In the genomic region with DNA sequence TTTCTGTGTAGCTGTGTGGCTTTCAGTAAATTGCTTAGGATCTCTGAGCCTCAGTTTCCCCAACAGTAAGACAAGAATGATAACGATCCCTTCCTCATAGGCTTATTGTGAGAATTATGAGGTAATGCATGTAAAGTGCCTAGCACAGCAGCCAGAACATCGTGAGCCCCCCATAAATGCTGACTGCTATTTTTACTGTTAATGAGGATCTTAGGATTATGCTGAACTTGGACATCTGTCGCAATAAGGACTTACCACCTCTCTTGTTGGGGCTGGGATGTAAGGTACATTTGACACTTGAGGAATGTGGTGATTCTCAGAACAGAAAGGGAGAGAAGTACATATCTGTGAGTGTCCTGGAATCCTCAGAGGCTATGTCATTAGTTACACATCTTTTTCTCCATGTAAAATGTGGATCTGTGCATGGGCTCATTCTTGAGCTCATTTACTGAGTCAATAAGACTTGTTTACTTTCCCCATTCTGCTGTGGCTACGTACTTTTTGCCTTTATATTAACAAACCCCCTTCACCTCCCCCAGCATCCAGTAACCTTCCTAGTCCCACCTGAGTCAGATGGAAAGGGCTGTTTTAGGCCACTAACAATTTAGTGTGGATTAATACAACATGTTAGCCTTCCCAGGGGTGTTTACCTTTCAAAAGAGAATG, we compare ENCODE assay signal across 1 cellular context.
TF ChIP-seq lines count a peak whose summit lies in the region.

No MANE protein-coding gene starts in this region.

TF ChIP-seq in HepG2, 621 proteins besides CTCF, POLR2A, EP300 and RAD21 (continued from another document and continues in another):
- TF ChIP-seq, protein P1, sequence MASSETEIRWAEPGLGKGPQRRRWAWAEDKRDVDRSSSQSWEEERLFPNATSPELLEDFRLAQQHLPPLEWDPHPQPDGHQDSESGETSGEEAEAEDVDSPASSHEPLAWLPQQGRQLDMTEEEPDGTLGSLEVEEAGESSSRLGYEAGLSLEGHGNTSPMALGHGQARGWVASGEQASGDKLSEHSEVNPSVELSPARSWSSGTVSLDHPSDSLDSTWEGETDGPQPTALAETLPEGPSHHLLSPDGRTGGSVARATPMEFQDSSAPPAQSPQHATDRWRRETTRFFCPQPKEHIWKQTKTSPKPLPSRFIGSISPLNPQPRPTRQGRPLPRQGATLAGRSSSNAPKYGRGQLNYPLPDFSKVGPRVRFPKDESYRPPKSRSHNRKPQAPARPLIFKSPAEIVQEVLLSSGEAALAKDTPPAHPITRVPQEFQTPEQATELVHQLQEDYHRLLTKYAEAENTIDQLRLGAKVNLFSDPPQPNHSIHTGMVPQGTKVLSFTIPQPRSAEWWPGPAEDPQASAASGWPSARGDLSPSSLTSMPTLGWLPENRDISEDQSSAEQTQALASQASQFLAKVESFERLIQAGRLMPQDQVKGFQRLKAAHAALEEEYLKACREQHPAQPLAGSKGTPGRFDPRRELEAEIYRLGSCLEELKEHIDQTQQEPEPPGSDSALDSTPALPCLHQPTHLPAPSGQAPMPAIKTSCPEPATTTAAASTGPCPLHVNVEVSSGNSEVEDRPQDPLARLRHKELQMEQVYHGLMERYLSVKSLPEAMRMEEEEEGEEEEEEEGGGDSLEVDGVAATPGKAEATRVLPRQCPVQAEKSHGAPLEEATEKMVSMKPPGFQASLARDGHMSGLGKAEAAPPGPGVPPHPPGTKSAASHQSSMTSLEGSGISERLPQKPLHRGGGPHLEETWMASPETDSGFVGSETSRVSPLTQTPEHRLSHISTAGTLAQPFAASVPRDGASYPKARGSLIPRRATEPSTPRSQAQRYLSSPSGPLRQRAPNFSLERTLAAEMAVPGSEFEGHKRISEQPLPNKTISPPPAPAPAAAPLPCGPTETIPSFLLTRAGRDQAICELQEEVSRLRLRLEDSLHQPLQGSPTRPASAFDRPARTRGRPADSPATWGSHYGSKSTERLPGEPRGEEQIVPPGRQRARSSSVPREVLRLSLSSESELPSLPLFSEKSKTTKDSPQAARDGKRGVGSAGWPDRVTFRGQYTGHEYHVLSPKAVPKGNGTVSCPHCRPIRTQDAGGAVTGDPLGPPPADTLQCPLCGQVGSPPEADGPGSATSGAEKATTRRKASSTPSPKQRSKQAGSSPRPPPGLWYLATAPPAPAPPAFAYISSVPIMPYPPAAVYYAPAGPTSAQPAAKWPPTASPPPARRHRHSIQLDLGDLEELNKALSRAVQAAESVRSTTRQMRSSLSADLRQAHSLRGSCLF (CRISPR knock-in tag; IDR thresholded peaks at IDR 0.05; ENCODE audit: borderline replicate concordance), result no peak
- TF ChIP-seq ZFP1 (CRISPR knock-in tag; IDR thresholded peaks at IDR 0.05), result no peak
- no peak for TF ChIP-seq ZNF781 (CRISPR knock-in tag; IDR thresholded peaks at IDR 0.05; ENCODE audit: borderline replicate concordance, not compliant biosample characterization)
- TF ChIP-seq TCF7L2 (IDR thresholded peaks at IDR 0.05; ENCODE audit: low read depth, low read length), result no peak
- no peak for TF ChIP-seq ZNF790 (CRISPR knock-in tag; IDR thresholded peaks at IDR 0.05; ENCODE audit: borderline replicate concordance)
- TF ChIP-seq, protein P2, sequence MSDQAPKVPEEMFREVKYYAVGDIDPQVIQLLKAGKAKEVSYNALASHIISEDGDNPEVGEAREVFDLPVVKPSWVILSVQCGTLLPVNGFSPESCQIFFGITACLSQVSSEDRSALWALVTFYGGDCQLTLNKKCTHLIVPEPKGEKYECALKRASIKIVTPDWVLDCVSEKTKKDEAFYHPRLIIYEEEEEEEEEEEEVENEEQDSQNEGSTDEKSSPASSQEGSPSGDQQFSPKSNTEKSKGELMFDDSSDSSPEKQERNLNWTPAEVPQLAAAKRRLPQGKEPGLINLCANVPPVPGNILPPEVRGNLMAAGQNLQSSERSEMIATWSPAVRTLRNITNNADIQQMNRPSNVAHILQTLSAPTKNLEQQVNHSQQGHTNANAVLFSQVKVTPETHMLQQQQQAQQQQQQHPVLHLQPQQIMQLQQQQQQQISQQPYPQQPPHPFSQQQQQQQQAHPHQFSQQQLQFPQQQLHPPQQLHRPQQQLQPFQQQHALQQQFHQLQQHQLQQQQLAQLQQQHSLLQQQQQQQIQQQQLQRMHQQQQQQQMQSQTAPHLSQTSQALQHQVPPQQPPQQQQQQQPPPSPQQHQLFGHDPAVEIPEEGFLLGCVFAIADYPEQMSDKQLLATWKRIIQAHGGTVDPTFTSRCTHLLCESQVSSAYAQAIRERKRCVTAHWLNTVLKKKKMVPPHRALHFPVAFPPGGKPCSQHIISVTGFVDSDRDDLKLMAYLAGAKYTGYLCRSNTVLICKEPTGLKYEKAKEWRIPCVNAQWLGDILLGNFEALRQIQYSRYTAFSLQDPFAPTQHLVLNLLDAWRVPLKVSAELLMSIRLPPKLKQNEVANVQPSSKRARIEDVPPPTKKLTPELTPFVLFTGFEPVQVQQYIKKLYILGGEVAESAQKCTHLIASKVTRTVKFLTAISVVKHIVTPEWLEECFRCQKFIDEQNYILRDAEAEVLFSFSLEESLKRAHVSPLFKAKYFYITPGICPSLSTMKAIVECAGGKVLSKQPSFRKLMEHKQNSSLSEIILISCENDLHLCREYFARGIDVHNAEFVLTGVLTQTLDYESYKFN (CRISPR knock-in tag; conservative IDR thresholded peaks at IDR 0.05), result 0 out of 2 replicates have a peak, but pooled peaks have one; percentile 55
- no peak for TF ChIP-seq ZNF232 (CRISPR knock-in tag; IDR thresholded peaks at IDR 0.05; ENCODE audit: borderline replicate concordance)
- TF ChIP-seq CBX1 (IDR thresholded peaks at IDR 0.05; ENCODE audit: low read depth), result no peak
- TF ChIP-seq, protein P3, sequence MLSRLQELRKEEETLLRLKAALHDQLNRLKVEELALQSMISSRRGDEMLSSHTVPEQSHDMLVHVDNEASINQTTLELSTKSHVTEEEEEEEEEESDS (CRISPR knock-in tag; IDR thresholded peaks at IDR 0.05; ENCODE audit: borderline replicate concordance), result no peak
- TF ChIP-seq TAF1 (CRISPR knock-in tag; IDR thresholded peaks at IDR 0.05), result no peak
- no peak for TF ChIP-seq MYNN (CRISPR knock-in tag; IDR thresholded peaks at IDR 0.05; ENCODE audit: low read depth)
- TF ChIP-seq SSRP1 (CRISPR knock-in tag; IDR thresholded peaks at IDR 0.05), result peak; percentile 62; the same call in 1 of the 2 replicates
- TF ChIP-seq, protein P4, sequence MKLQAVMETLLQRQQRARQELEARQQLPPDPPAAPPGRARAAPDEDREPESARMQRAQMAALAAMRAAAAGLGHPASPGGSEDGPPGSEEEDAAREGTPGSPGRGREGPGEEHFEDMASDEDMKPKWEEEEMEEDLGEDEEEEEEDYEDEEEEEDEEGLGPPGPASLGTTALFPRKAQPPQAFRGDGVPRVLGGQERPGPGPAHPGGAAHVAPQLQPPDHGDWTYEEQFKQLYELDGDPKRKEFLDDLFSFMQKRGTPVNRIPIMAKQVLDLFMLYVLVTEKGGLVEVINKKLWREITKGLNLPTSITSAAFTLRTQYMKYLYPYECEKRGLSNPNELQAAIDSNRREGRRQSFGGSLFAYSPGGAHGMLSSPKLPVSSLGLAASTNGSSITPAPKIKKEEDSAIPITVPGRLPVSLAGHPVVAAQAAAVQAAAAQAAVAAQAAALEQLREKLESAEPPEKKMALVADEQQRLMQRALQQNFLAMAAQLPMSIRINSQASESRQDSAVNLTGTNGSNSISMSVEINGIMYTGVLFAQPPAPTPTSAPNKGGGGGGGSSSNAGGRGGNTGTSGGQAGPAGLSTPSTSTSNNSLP (IDR thresholded peaks at IDR 0.05; ENCODE audit: low read depth, low read length), result peak; percentile 35; the same call in 1 of the 2 replicates
- TF ChIP-seq ZNF746 (CRISPR knock-in tag; IDR thresholded peaks at IDR 0.05), result no peak
- 0 out of 2 replicates have a peak, but pooled peaks have one; percentile 29 for TF ChIP-seq TGIF2 (CRISPR knock-in tag; IDR thresholded peaks at IDR 0.05)
- no peak for TF ChIP-seq HES4 (CRISPR knock-in tag; IDR thresholded peaks at IDR 0.05; ENCODE audit: borderline replicate concordance)
- TF ChIP-seq ISL2 (CRISPR knock-in tag; IDR thresholded peaks at IDR 0.05), result no peak
- no peak for TF ChIP-seq ZFAT (CRISPR knock-in tag; conservative IDR thresholded peaks at IDR 0.05)
- no peak for TF ChIP-seq KDM4B (CRISPR knock-in tag; IDR thresholded peaks at IDR 0.05)
- TF ChIP-seq CAMTA2 (CRISPR knock-in tag; IDR thresholded peaks at IDR 0.05; ENCODE audit: borderline replicate concordance), result no peak
- no peak for TF ChIP-seq THYN1 (CRISPR knock-in tag; IDR thresholded peaks at IDR 0.05; ENCODE audit: borderline replicate concordance, low read depth)
- TF ChIP-seq, protein P5, sequence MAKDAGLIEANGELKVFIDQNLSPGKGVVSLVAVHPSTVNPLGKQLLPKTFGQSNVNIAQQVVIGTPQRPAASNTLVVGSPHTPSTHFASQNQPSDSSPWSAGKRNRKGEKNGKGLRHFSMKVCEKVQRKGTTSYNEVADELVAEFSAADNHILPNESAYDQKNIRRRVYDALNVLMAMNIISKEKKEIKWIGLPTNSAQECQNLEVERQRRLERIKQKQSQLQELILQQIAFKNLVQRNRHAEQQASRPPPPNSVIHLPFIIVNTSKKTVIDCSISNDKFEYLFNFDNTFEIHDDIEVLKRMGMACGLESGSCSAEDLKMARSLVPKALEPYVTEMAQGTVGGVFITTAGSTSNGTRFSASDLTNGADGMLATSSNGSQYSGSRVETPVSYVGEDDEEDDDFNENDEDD (CRISPR knock-in tag; IDR thresholded peaks at IDR 0.05; ENCODE audit: borderline replicate concordance), result no peak
- TF ChIP-seq ZNF205 (CRISPR knock-in tag; IDR thresholded peaks at IDR 0.05), result no peak
- no peak for TF ChIP-seq STAT5B (CRISPR knock-in tag; IDR thresholded peaks at IDR 0.05)
- TF ChIP-seq KAT8 (CRISPR knock-in tag; IDR thresholded peaks at IDR 0.05), result peak; percentile 15; the same call in 1 of the 2 replicates
- no peak for TF ChIP-seq RBFOX2 (IDR thresholded peaks at IDR 0.05; ENCODE audit: low read depth, low read length)
- no peak for TF ChIP-seq NR2F1 (CRISPR knock-in tag; IDR thresholded peaks at IDR 0.05)
- no peak for TF ChIP-seq GABPB1 (CRISPR knock-in tag; IDR thresholded peaks at IDR 0.05)
- no peak for TF ChIP-seq ZNF510 (CRISPR knock-in tag; IDR thresholded peaks at IDR 0.05; ENCODE audit: low read depth)
- TF ChIP-seq, protein P6, sequence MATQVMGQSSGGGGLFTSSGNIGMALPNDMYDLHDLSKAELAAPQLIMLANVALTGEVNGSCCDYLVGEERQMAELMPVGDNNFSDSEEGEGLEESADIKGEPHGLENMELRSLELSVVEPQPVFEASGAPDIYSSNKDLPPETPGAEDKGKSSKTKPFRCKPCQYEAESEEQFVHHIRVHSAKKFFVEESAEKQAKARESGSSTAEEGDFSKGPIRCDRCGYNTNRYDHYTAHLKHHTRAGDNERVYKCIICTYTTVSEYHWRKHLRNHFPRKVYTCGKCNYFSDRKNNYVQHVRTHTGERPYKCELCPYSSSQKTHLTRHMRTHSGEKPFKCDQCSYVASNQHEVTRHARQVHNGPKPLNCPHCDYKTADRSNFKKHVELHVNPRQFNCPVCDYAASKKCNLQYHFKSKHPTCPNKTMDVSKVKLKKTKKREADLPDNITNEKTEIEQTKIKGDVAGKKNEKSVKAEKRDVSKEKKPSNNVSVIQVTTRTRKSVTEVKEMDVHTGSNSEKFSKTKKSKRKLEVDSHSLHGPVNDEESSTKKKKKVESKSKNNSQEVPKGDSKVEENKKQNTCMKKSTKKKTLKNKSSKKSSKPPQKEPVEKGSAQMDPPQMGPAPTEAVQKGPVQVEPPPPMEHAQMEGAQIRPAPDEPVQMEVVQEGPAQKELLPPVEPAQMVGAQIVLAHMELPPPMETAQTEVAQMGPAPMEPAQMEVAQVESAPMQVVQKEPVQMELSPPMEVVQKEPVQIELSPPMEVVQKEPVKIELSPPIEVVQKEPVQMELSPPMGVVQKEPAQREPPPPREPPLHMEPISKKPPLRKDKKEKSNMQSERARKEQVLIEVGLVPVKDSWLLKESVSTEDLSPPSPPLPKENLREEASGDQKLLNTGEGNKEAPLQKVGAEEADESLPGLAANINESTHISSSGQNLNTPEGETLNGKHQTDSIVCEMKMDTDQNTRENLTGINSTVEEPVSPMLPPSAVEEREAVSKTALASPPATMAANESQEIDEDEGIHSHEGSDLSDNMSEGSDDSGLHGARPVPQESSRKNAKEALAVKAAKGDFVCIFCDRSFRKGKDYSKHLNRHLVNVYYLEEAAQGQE (IDR thresholded peaks at IDR 0.05; ENCODE audit: borderline replicate concordance in 1 of 2, low read depth in 1 of 2, low read length in 2 of 2), result no peak
- TF ChIP-seq ZMYM4 (CRISPR knock-in tag; IDR thresholded peaks at IDR 0.05), result no peak
- TF ChIP-seq ZNF234 (CRISPR knock-in tag; conservative IDR thresholded peaks at IDR 0.05), result no peak
- TF ChIP-seq ZNF260 (CRISPR knock-in tag; IDR thresholded peaks at IDR 0.05; ENCODE audit: borderline replicate concordance, low read depth), result no peak
- TF ChIP-seq ERF (CRISPR knock-in tag; IDR thresholded peaks at IDR 0.05), result no peak
- TF ChIP-seq ZNF121 (CRISPR knock-in tag; IDR thresholded peaks at IDR 0.05), result no peak
- peak; percentile 86 to 88 for TF ChIP-seq MAFK (conservative IDR thresholded peaks at IDR 0.05 in 1 of 2, IDR thresholded peaks at IDR 0.05 in 1 of 2; ENCODE audit: low read length in 2 of 2)
- TF ChIP-seq, protein P7, sequence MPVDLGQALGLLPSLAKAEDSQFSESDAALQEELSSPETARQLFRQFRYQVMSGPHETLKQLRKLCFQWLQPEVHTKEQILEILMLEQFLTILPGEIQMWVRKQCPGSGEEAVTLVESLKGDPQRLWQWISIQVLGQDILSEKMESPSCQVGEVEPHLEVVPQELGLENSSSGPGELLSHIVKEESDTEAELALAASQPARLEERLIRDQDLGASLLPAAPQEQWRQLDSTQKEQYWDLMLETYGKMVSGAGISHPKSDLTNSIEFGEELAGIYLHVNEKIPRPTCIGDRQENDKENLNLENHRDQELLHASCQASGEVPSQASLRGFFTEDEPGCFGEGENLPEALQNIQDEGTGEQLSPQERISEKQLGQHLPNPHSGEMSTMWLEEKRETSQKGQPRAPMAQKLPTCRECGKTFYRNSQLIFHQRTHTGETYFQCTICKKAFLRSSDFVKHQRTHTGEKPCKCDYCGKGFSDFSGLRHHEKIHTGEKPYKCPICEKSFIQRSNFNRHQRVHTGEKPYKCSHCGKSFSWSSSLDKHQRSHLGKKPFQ (CRISPR knock-in tag; IDR thresholded peaks at IDR 0.05; ENCODE audit: insufficient replicate concordance), result no peak
- no peak for TF ChIP-seq PHF5A (CRISPR knock-in tag; IDR thresholded peaks at IDR 0.05; ENCODE audit: low read depth, unreplicated experiment)
- TF ChIP-seq SNRNP70 (IDR thresholded peaks at IDR 0.05; ENCODE audit: low read depth, low read length), result no peak
- TF ChIP-seq SIN3B (IDR thresholded peaks at IDR 0.05; ENCODE audit: low read length), result no peak
- TF ChIP-seq PTBP1 (IDR thresholded peaks at IDR 0.05; ENCODE audit: low read depth, low read length, poor library complexity, severe bottlenecking), result no peak
- TF ChIP-seq ZBTB7B (CRISPR knock-in tag; IDR thresholded peaks at IDR 0.05), result no peak
- TF ChIP-seq IKZF1 (IDR thresholded peaks at IDR 0.05), result no peak
- TF ChIP-seq JUNB (CRISPR knock-in tag; IDR thresholded peaks at IDR 0.05; ENCODE audit: borderline replicate concordance), result no peak
- no peak for TF ChIP-seq YEATS4 (CRISPR knock-in tag; IDR thresholded peaks at IDR 0.05; ENCODE audit: borderline replicate concordance)
- TF ChIP-seq ZNF562 (CRISPR knock-in tag; IDR thresholded peaks at IDR 0.05; ENCODE audit: borderline replicate concordance), result no peak
- no peak for TF ChIP-seq MAZ (IDR thresholded peaks at IDR 0.05; ENCODE audit: borderline replicate concordance, low read depth, low read length)
- no peak; the same call in 1 of the 2 replicates for TF ChIP-seq MAZ (CRISPR knock-in tag; IDR thresholded peaks at IDR 0.05; ENCODE audit: low read depth)
- TF ChIP-seq ISX (CRISPR knock-in tag; conservative IDR thresholded peaks at IDR 0.05), result no peak
- no peak for TF ChIP-seq LCORL (IDR thresholded peaks at IDR 0.05)
- no peak; the same call in 1 of the 2 replicates for TF ChIP-seq LCORL (CRISPR knock-in tag; IDR thresholded peaks at IDR 0.05)
- TF ChIP-seq SOX6 (IDR thresholded peaks at IDR 0.05), result no peak
- peak; percentile 59; the same call in 1 of the 2 replicates for TF ChIP-seq SOX6 (CRISPR knock-in tag; IDR thresholded peaks at IDR 0.05)
